Comparison of ENCODE assay signal across 1 cellular context in the genomic region with DNA sequence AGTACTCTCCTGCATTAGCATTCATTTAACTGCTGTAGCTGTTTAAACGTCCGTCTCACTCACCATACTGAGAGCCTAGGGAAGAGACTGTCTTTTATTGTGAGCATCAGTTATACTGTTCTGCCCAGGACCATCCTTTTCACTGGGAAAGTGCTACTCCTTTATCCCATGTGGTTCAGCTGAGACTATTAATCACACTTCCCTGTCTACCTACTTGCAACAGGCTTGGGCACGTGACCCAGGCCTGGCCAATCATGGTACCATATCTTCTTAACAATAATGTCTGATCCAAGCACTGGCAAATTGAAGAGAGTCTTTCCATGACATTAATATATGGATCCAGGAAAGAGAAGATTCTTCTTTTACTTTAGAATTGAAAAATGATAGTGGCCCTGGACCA.
TF ChIP-seq lines count a peak whose summit lies in the region.

No MANE protein-coding gene starts in this region.

TF ChIP-seq in GM23338, 12 proteins besides CTCF, POLR2A, EP300 and RAD21 (continued from another document):
- TF ChIP-seq, protein P1, sequence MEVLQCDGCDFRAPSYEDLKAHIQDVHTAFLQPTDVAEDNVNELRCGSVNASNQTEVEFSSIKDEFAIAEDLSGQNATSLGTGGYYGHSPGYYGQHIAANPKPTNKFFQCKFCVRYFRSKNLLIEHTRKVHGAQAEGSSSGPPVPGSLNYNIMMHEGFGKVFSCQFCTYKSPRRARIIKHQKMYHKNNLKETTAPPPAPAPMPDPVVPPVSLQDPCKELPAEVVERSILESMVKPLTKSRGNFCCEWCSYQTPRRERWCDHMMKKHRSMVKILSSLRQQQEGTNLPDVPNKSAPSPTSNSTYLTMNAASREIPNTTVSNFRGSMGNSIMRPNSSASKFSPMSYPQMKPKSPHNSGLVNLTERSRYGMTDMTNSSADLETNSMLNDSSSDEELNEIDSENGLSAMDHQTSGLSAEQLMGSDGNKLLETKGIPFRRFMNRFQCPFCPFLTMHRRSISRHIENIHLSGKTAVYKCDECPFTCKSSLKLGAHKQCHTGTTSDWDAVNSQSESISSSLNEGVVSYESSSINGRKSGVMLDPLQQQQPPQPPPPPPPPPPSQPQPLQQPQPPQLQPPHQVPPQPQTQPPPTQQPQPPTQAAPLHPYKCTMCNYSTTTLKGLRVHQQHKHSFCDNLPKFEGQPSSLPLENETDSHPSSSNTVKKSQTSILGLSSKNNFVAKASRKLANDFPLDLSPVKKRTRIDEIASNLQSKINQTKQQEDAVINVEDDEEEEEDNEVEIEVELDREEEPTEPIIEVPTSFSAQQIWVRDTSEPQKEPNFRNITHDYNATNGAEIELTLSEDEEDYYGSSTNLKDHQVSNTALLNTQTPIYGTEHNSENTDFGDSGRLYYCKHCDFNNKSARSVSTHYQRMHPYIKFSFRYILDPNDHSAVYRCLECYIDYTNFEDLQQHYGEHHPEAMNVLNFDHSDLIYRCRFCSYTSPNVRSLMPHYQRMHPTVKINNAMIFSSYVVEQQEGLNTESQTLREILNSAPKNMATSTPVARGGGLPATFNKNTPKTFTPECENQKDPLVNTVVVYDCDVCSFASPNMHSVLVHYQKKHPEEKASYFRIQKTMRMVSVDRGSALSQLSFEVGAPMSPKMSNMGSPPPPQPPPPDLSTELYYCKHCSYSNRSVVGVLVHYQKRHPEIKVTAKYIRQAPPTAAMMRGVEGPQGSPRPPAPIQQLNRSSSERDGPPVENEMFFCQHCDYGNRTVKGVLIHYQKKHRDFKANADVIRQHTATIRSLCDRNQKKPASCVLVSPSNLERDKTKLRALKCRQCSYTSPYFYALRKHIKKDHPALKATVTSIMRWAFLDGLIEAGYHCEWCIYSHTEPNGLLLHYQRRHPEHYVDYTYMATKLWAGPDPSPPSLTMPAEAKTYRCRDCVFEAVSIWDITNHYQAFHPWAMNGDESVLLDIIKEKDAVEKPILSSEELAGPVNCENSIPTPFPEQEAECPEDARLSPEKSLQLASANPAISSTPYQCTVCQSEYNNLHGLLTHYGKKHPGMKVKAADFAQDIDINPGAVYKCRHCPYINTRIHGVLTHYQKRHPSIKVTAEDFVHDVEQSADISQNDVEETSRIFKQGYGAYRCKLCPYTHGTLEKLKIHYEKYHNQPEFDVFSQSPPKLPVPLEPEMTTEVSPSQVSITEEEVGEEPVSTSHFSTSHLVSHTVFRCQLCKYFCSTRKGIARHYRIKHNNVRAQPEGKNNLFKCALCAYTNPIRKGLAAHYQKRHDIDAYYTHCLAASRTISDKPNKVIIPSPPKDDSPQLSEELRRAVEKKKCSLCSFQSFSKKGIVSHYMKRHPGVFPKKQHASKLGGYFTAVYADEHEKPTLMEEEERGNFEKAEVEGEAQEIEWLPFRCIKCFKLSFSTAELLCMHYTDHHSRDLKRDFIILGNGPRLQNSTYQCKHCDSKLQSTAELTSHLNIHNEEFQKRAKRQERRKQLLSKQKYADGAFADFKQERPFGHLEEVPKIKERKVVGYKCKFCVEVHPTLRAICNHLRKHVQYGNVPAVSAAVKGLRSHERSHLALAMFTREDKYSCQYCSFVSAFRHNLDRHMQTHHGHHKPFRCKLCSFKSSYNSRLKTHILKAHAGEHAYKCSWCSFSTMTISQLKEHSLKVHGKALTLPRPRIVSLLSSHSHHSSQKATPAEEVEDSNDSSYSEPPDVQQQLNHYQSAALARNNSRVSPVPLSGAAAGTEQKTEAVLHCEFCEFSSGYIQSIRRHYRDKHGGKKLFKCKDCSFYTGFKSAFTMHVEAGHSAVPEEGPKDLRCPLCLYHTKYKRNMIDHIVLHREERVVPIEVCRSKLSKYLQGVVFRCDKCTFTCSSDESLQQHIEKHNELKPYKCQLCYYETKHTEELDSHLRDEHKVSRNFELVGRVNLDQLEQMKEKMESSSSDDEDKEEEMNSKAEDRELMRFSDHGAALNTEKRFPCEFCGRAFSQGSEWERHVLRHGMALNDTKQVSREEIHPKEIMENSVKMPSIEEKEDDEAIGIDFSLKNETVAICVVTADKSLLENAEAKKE (CRISPR knock-in tag; IDR thresholded peaks at IDR 0.05): no peak
- TF ChIP-seq CREB1 (CRISPR knock-in tag; IDR thresholded peaks at IDR 0.05; ENCODE audit: low read depth): no peak
- no peak for TF ChIP-seq STAT1 (IDR thresholded peaks at IDR 0.05; ENCODE audit: unreplicated experiment)
- TF ChIP-seq, protein P2, sequence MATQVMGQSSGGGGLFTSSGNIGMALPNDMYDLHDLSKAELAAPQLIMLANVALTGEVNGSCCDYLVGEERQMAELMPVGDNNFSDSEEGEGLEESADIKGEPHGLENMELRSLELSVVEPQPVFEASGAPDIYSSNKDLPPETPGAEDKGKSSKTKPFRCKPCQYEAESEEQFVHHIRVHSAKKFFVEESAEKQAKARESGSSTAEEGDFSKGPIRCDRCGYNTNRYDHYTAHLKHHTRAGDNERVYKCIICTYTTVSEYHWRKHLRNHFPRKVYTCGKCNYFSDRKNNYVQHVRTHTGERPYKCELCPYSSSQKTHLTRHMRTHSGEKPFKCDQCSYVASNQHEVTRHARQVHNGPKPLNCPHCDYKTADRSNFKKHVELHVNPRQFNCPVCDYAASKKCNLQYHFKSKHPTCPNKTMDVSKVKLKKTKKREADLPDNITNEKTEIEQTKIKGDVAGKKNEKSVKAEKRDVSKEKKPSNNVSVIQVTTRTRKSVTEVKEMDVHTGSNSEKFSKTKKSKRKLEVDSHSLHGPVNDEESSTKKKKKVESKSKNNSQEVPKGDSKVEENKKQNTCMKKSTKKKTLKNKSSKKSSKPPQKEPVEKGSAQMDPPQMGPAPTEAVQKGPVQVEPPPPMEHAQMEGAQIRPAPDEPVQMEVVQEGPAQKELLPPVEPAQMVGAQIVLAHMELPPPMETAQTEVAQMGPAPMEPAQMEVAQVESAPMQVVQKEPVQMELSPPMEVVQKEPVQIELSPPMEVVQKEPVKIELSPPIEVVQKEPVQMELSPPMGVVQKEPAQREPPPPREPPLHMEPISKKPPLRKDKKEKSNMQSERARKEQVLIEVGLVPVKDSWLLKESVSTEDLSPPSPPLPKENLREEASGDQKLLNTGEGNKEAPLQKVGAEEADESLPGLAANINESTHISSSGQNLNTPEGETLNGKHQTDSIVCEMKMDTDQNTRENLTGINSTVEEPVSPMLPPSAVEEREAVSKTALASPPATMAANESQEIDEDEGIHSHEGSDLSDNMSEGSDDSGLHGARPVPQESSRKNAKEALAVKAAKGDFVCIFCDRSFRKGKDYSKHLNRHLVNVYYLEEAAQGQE (IDR thresholded peaks at IDR 0.05; ENCODE audit: unreplicated experiment): no peak
- no peak for TF ChIP-seq POLR2AphosphoS5 (IDR thresholded peaks at IDR 0.05; ENCODE audit: low read depth)
